ENCODE assay signal across 1 cellular context in the genomic region with DNA sequence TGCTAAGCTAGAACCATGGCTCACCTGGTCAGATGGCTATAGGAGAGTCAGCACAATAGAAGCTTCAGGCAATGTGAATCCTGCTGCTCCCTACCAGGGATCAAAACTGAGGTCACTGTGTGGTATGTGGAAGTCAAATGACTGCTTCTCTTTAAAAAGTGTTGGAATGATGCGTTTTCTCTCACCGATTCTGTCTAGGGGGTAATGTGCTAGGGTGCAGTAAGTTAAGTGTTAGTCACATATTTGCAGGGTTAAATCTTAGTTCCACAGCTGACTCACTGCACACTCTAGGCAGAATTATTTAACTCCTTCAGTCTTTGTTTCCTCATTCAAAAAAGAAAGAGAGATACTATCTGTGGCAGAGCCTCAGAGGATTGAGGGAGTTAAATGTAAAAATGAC.
A peak's percentile ranks its signal among the peaks of the same experiment; 100 is the strongest.
TF ChIP-seq lines count a peak whose summit lies in the region.

No MANE protein-coding gene starts in this region.

TF ChIP-seq in A549, 52 proteins besides CTCF, POLR2A, EP300 and RAD21 (continued from another document):
- TF ChIP-seq JUN (IDR thresholded peaks at IDR 0.05), result peak; percentile 54 to 60; a peak in 3 of 5 replicates
- no peak for TF ChIP-seq EHF (CRISPR knock-in tag; IDR thresholded peaks at IDR 0.05)
